13 cellular contexts compared by ENCODE assay signal in the genomic region with DNA sequence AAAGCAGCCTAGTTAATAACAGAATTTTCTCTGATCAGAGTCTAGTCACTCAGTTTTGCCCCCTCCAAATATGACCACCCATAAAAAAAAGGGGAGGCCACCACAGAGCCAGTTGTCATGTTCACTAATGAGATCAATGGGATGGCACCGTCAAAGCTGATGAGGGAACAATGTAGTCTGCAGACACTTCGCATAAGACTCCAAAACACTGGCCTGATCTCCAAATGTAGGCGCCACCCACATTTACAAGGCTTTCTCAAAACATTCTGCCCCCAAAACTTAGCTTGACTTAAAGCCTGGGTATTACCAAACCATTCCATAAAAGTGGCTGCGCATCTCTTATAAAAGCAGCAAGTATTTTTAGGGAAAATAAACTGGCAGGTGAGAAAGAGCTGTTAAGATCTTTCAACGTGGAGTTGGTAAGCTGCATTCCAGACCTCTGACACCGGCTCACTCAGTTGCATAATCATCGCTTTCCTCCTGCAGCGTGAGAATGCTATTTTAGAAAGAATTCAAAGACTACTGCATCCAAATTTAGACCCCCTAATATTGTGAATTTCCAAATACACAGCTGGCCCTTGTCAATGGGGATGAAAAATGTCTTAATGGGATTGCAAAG. TPM values are rescaled to one million over a fixed set of nuclear protein-coding genes. Genes with fewer than 3 reads are reported as not detected.
DNase-seq lines count a peak whose midpoint lies in the region; ATAC-seq and TF ChIP-seq lines count a peak whose summit lies in the region.
"Had no signal": no experiment of that assay in that cellular context is flagged by ENCODE, and none has a peak within 500 bp of the region (broad histone marks: within the 10 kb centered on the region; RNA-seq: fewer than 3 reads in every experiment).

No MANE protein-coding gene starts in this region.

- no peak overlapping the region for H2AK9ac ChIP-seq in IMR-90 (replicated peaks; ENCODE audit: low read depth, low read length, poor library complexity)

- DNase-seq in AG10803 (ENCODE audit: low read depth) (peak; percentile 87), IMR-90 (peak; percentile 44), body of pancreas (peak; percentile 25 to 44 (median 32)), left kidney (ENCODE audit: low read depth, low spot score) (peak; percentile 52), occipital lobe (lab: John Stamatoyannopoulos, UW) (no peak)
- DNase-seq in effector memory CD8-positive, alpha-beta T cell, result no peak
- DNase-seq: activated naive CD4-positive, alpha-beta T cell treated with anti-CD3 and anti-CD28 coated beads, Interleukin-2, amount 10 ng/mL, durations not matched to agents 7 days and 5 days; CD4-positive, alpha-beta memory T cell; NCI-H526 had no signal

- H3K9me3 ChIP-seq in IMR-90 (ENCODE audit: control insufficient read depth, insufficient read depth, low read length) (no peaks in the 10 kb centered on the region), body of pancreas (no peaks in the 10 kb centered on the region)

- POLR2A ChIA-PET in IMR-90 (lab: Charles Lee; ENCODE audit: unreplicated experiment), result no interaction called here

- no peak overlapping the region for H3K18ac ChIP-seq in IMR-90 (ENCODE audit: low read depth, low read length)

- H3K36me3 Mint-ChIP-seq in effector memory CD8-positive, alpha-beta T cell (ENCODE audit: insufficient read depth), result peaks cover 3% of the 10 kb centered on the region

- H2BK15ac ChIP-seq in IMR-90 (ENCODE audit: low read depth, low read length), result no peak overlapping the region

- H3K27ac ChIP-seq in IMR-90 (ENCODE audit: insufficient read depth, low read length) (no peak overlapping the region), body of pancreas (peak overlapping the region in 3 of 4 donors; percentile 50 to 59 (median 58))
- H3K27ac ChIP-seq: VCaP had no signal

- no peaks in the 10 kb centered on the region for H3K9me1 ChIP-seq in IMR-90 (ENCODE audit: insufficient read depth, low read length)

- H3K4ac ChIP-seq in IMR-90 (ENCODE audit: low read depth, low read length), result no peak overlapping the region

- no peak overlapping the region for H3K56ac ChIP-seq in IMR-90 (ENCODE audit: extremely low read depth, insufficient read depth, low read length)

- ATAC-seq in IMR-90 (ENCODE audit: low read depth) (peak; percentile 17; the same call in 1 of the 2 replicates), body of pancreas (peak; percentile 80), HG02798 (IDR thresholded peaks at IDR 0.05; ENCODE audit: poor library complexity, unreplicated experiment) (no peak), GM21423 (IDR thresholded peaks at IDR 0.05; ENCODE audit: unreplicated experiment) (no peak)
- no peak for ATAC-seq in effector memory CD8-positive, alpha-beta T cell (replicated peaks)
- ATAC-seq: HCT116 had no signal

- no peaks in the 10 kb centered on the region for H3K9me3 Mint-ChIP-seq in effector memory CD8-positive, alpha-beta T cell
- H3K9me3 Mint-ChIP-seq: CD4-positive, alpha-beta memory T cell had no signal

- no peak overlapping the region for H3K4me3 Mint-ChIP-seq in effector memory CD8-positive, alpha-beta T cell
- H3K4me3 Mint-ChIP-seq: activated naive CD4-positive, alpha-beta T cell treated with anti-CD3 and anti-CD28 coated beads, Interleukin-2, amount 10 ng/mL, durations not matched to agents 7 days and 5 days; CD4-positive, alpha-beta memory T cell had no signal

- intact Hi-C loops in IMR-90 (cut with micrococcal nuclease) (no loop called here), body of pancreas (cut with DNase I) (no loop called here)

- no peak overlapping the region for H2BK120ac ChIP-seq in IMR-90 (ENCODE audit: low read depth, low read length)

- TF ChIP-seq POLR2A in IMR-90 (IDR thresholded peaks at IDR 0.05; ENCODE audit: low read depth, low read length) (no peak), body of pancreas (IDR thresholded peaks at IDR 0.05) (no peak)

- H2AFZ ChIP-seq in IMR-90 (replicated peaks; ENCODE audit: low read length, poor library complexity), result no peak overlapping the region

- H2BK20ac ChIP-seq in IMR-90 (ENCODE audit: low read depth, low read length), result no peak overlapping the region

- H3K4me3 ChIP-seq in AG10803 (ENCODE audit: low read length) (no peak overlapping the region), IMR-90 (ENCODE audit: insufficient read depth, low read depth, low read length) (no peak overlapping the region), body of pancreas (no peak overlapping the region)

- no peak overlapping the region for H3K9ac ChIP-seq in IMR-90 (ENCODE audit: low read depth, low read length)

- no peaks in the 10 kb centered on the region for H3K4me1 ChIP-seq in IMR-90 (ENCODE audit: control insufficient read depth, insufficient read depth, low read length)
- H3K4me1 ChIP-seq in body of pancreas, result no peaks in the 10 kb centered on the region

- H4K8ac ChIP-seq in IMR-90 (ENCODE audit: low read depth in 2 of 2, low read length in 2 of 2), result no peak overlapping the region

- H3K36me3 ChIP-seq in IMR-90 (ENCODE audit: control insufficient read depth, insufficient read depth, low read length), result no peaks in the 10 kb centered on the region
- no peaks in the 10 kb centered on the region for H3K36me3 ChIP-seq in body of pancreas (replicated peaks in 1 of 2; ENCODE audit: insufficient read depth in 1 of 2, low read depth in 2 of 2)

- H3K23ac ChIP-seq in IMR-90 (ENCODE audit: low read depth, low read length), result no peak overlapping the region

- no peak overlapping the region for H2AK5ac ChIP-seq in IMR-90 (ENCODE audit: low read depth, low read length)

- no peaks in the 10 kb centered on the region for H4K20me1 ChIP-seq in IMR-90 (ENCODE audit: insufficient read depth, low read length)

- H3K79me1 ChIP-seq in IMR-90 (ENCODE audit: low read depth in 1 of 2, low read length in 2 of 2), result no peaks in the 10 kb centered on the region

- no peak overlapping the region for H3K14ac ChIP-seq in IMR-90 (replicated peaks; ENCODE audit: low read depth, low read length)

- H3K4me1 Mint-ChIP-seq in effector memory CD8-positive, alpha-beta T cell (ENCODE audit: low read depth in 2 of 2), result peaks cover 9 to 12% of the 10 kb centered on the region in 2 donors

- dilution Hi-C loops in IMR-90 (cut with HindIII; ENCODE audit: low sequenced_read_pairs, unreplicated experiment), result no loop called here

- no TSS peak for BruUV-seq in IMR-90 (replicated peaks; lab: Mats Ljungman, UMichigan)

- H3K27ac Mint-ChIP-seq in effector memory CD8-positive, alpha-beta T cell, result no peak overlapping the region
- H3K27ac Mint-ChIP-seq: activated naive CD4-positive, alpha-beta T cell treated with anti-CD3 and anti-CD28 coated beads, Interleukin-2, amount 10 ng/mL, durations not matched to agents 7 days and 5 days; CD4-positive, alpha-beta memory T cell had no signal

- peaks cover 0 to 6% of the 10 kb centered on the region in 2 donors for H3K27me3 Mint-ChIP-seq in effector memory CD8-positive, alpha-beta T cell
- H3K27me3 Mint-ChIP-seq: CD4-positive, alpha-beta memory T cell had no signal

- TF ChIP-seq CTCF in AG10803 (conservative IDR thresholded peaks at IDR 0.05; ENCODE audit: low read length), result no peak
- no peak for TF ChIP-seq CTCF in IMR-90 (conservative IDR thresholded peaks at IDR 0.05; ENCODE audit: low read depth, low read length)
- TF ChIP-seq CTCF in body of pancreas (IDR thresholded peaks at IDR 0.05), result no peak

- WGBS in IMR-90 (ENCODE audit: extremely low coverage in 2 of 2, insufficient read length in 1 of 2), 2 experiments, result 60% methylated on average over 2 of the region's 8 CpGs; no CpG with 5 or more reads in 1 of the 2 experiments
- WGBS in body of pancreas, 2 donors, result 53 to 69% methylated on average over 8 of the region's 8 CpGs

- no peak for TF ChIP-seq RAD21 in IMR-90 (IDR thresholded peaks at IDR 0.05; ENCODE audit: low read length)

- no peak overlapping the region for H2BK5ac ChIP-seq in IMR-90 (ENCODE audit: low read depth, low read length, poor library complexity, severe bottlenecking)

- H3K27me3 ChIP-seq in IMR-90 (ENCODE audit: control insufficient read depth, insufficient read depth, low read length), result no peaks in the 10 kb centered on the region; the same call in 1 of the 2 replicates
- H3K27me3 ChIP-seq in body of pancreas, result no peaks in the 10 kb centered on the region

- in situ Hi-C loops in IMR-90 (cut with MboI; ENCODE audit: low sequenced_read_pairs), result no loop called here

- no peak overlapping the region for H4K91ac ChIP-seq in IMR-90 (ENCODE audit: insufficient read depth, low read depth, low read length)

- CTCF ChIA-PET in IMR-90 (lab: Yijun Ruan, JAX), result interaction anchor here (1.0 kb wide), 1 partner anchor 11 kb away, joined by 4 read pairs; no protein-coding TSS in a partner anchor

- no peak overlapping the region for H4K5ac ChIP-seq in IMR-90 (ENCODE audit: low read depth, low read length)

- no peak overlapping the region for H3K4me2 ChIP-seq in IMR-90 (ENCODE audit: low read depth, low read length)

TF ChIP-seq in IMR-90, 13 proteins besides CTCF, POLR2A, EP300 and RAD21:
- TF ChIP-seq CEBPB (IDR thresholded peaks at IDR 0.05; ENCODE audit: low read depth, low read length) (peak; percentile 82), MAFK (IDR thresholded peaks at IDR 0.05; ENCODE audit: low read depth, low read length) (no peak), MAZ (IDR thresholded peaks at IDR 0.05; ENCODE audit: borderline replicate concordance, low read depth, low read length) (no peak)

RNA-seq across cellular contexts. Expression of a gene that starts 59.3 kb away (rescaled TPM):
- 14.3 and 16.4 TPM in 2 replicates for total RNA-seq in IMR-90 (2012; rRNA removed)
- polyA plus RNA-seq in IMR-90 (2012; rRNA removed), result 17.6 and 22.6 TPM in 2 replicates
- polyA plus RNA-seq in IMR-90 (2012; cell fraction: cytosol; rRNA removed), result 9.8 and 23.1 TPM in 2 replicates
- 3.2 and 15.3 TPM in 2 replicates for polyA plus RNA-seq in IMR-90 (2012; cell fraction: nucleus; rRNA removed; ENCODE audit: low replicate concordance)
- total RNA-seq in body of pancreas, result 10 to 100 TPM; 12.5 to 15.2 TPM
- total RNA-seq in occipital lobe, result 41.8 TPM

Comparison
In these comparisons a context has a peak if more than half of its experiments do, and no peak if none do; other contexts are left out.
1. DNase-seq: peak in AG10803 (single experiment), IMR-90 (single experiment), body of pancreas (4 of 4) and left kidney (single experiment); none in occipital lobe (single experiment) and effector memory CD8-positive, alpha-beta T cell (0 of 3).
2. ATAC-seq: peak in IMR-90 (single experiment) and body of pancreas (single experiment); none in HG02798 (single experiment), GM21423 (single experiment) and effector memory CD8-positive, alpha-beta T cell (single experiment).